20 cellular contexts compared by ENCODE assay signal in genomic region chr4:164224871-164225270, GRCh38.
"Had no signal": no experiment of that assay in that cellular context is flagged by ENCODE, and none has a peak within 500 bp of the region (broad histone marks: within the 10 kb centered on the region; RNA-seq: fewer than 3 reads in every experiment).

No MANE protein-coding gene starts in this region.

- H3K27ac ChIP-seq: adrenal gland, breast epithelium, esophagus squamous epithelium, right lobe of liver, upper lobe of left lung had no signal

- H3K4me1 ChIP-seq: adrenal gland, breast epithelium, esophagus squamous epithelium, right lobe of liver, upper lobe of left lung had no signal

- H3K27me3 ChIP-seq: adrenal gland, breast epithelium, dorsolateral prefrontal cortex, esophagus squamous epithelium, right lobe of liver, upper lobe of left lung had no signal

- H3K4me3 ChIP-seq: adrenal gland, breast epithelium, dorsolateral prefrontal cortex, esophagus squamous epithelium, right lobe of liver, upper lobe of left lung had no signal

- H3K9me3 ChIP-seq: adrenal gland, breast epithelium, esophagus squamous epithelium, right lobe of liver, upper lobe of left lung had no signal

- DNase-seq: activated B cell treated with CpG ODN at 0.5 μM for 24 hours; activated CD4-positive, alpha-beta T cell treated with anti-CD3 and anti-CD28 coated beads for 36 hours; activated CD4-positive, alpha-beta T cell treated with anti-CD3 and anti-CD28 coated beads, Interleukin-2, amount 50 U/mL, for 48 hours; activated CD8-positive, alpha-beta memory T cell treated with anti-CD3 and anti-CD28 coated beads, Interleukin-2, amount 50 U/mL, for 48 hours; activated naive CD4-positive, alpha-beta T cell; activated T-cell treated with anti-CD3 and anti-CD28 coated beads, Interleukin-2, amount 50 U/mL, for 4 hours; adrenal gland; dorsolateral prefrontal cortex; effector memory CD8-positive, alpha-beta T cell; esophagus squamous epithelium; left colon; occipital lobe; posterior cingulate gyrus; right lobe of liver; small intestine; stimulated activated CD4-positive, alpha-beta T cell treated with anti-CD3 and anti-CD28 coated beads, Interleukin-2, amount 100 ng/mL, for 24 hours; T-helper 9 cell; upper lobe of left lung had no signal

- H3K36me3 ChIP-seq: adrenal gland, breast epithelium, esophagus squamous epithelium, right lobe of liver, upper lobe of left lung had no signal

- ATAC-seq: activated CD4-positive, alpha-beta T cell treated with anti-CD3 and anti-CD28 coated beads for 36 hours; activated T-cell treated with anti-CD3 and anti-CD28 coated beads, Interleukin-2, amount 50 U/mL, for 4 hours; effector memory CD8-positive, alpha-beta T cell; left colon; right lobe of liver; stimulated activated effector memory CD8-positive, alpha-beta T cell treated with anti-CD3 and anti-CD28 coated beads, Interleukin-12 subunit alpha, Interleukin-12 subunit beta, amount 100 ng/mL, for 72 hours had no signal
